ENCODE assay signal across 8 cellular contexts in the genomic region with DNA sequence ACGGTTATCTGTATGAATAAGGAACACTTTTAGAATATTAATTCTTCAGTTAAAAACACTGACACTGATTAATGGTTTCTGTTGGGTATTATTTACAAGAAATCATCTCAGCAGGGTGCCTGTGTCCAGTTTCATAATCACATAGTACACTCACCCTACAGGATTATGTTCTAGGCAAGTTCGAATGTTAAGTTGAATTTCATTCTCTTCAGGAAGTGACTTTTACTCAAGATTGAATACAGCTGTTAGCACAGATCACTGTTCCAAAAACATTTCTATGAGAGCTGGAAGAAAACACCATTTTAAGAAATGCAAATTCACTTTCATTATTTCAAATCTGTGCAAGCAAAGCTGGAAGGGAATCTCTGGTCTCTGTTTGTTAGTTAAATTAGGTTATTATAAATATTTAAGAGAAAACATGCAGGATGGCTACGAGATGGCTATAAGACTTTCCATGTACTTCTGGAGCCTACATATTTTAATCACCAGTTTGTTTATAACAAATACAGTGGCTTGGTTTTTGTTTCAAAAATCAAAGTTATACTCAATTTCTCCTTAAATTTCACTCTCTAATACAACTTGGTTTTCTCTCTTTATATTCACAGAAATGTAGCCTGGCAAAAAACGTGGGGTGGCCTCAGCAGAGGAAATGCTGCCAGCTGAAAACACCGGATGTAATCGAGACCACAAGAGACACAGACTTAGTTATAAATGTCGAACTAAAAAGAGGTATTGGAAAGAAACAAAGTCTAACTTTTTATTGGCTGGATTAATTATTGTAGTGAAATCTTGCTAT.
DNase-seq lines count a peak whose midpoint lies in the region; ATAC-seq, FAIRE-seq and TF ChIP-seq lines count a peak whose summit lies in the region.

No MANE protein-coding gene starts in this region.

- H3K36me3 ChIP-seq in kidney (ENCODE audit: control insufficient read depth in 1 of 2, insufficient read depth in 2 of 2, low read length in 2 of 2) (no peaks in the 10 kb centered on the region), thymus (ENCODE audit: control insufficient read depth, insufficient read depth) (no peaks in the 10 kb centered on the region)

- peak overlapping the region in 1 of 2 donors; percentile 61 for H3K27ac ChIP-seq in kidney (ENCODE audit: low read depth in 2 of 2, low read length in 2 of 2)
- peak overlapping the region; percentile 40 for H3K27ac ChIP-seq in thymus (ENCODE audit: low read depth)
- H3K27ac ChIP-seq in dorsolateral prefrontal cortex = peak overlapping the region in 8 of 59 donors; percentile 3 to 47 (median 10)

- peaks cover 4 to 40% of the 10 kb centered on the region in 2 donors for H3K36me3 Mint-ChIP-seq in activated naive CD4-positive, alpha-beta T cell treated with anti-CD3 and anti-CD28 coated beads, Interleukin-2, amount 50 U/mL, for 72 hours

- peak; percentile 65 for ATAC-seq in activated naive CD4-positive, alpha-beta T cell treated with anti-CD3 and anti-CD28 coated beads, Interleukin-2, amount 50 U/mL, for 72 hours

- TF ChIP-seq CTCF in HFF-Myc (IDR thresholded peaks at IDR 0.05; ENCODE audit: low read depth, low read length, missing control alignments) = no peak
- TF ChIP-seq CTCF in kidney (IDR thresholded peaks at IDR 0.05; ENCODE audit: borderline replicate concordance, extremely low read depth, insufficient read depth) = no peak
- no peak for TF ChIP-seq CTCF in dorsolateral prefrontal cortex (IDR thresholded peaks at IDR 0.05 in 54 of 56, conservative IDR thresholded peaks at IDR 0.05 in 2 of 56; ENCODE audit: low read depth in 1 of 56, partially characterized antibody in 56 of 56)

- H3K4me3 ChIP-seq in HFF-Myc (replicated peaks; ENCODE audit: low read depth, low read length) = 0 out of 2 replicates have a peak overlapping the region, but pooled peaks have one; percentile 5
- peak overlapping the region in 1 of 2 donors; percentile 30 for H3K4me3 ChIP-seq in kidney (ENCODE audit: low read length in 2 of 2)
- H3K4me3 ChIP-seq in thymus (ENCODE audit: low read length) = peak overlapping the region; percentile 31
- peak overlapping the region in 12 of 59 donors; percentile 1 to 37 (median 20) for H3K4me3 ChIP-seq in dorsolateral prefrontal cortex

- peaks cover 4 to 14% of the 10 kb centered on the region in 2 donors for H3K4me1 ChIP-seq in kidney (ENCODE audit: control insufficient read depth in 1 of 2, insufficient read depth in 1 of 2, low read depth in 1 of 2, low read length in 2 of 2)
- H3K4me1 ChIP-seq in thymus (ENCODE audit: control insufficient read depth, insufficient read depth, low read length) = peaks cover 3% of the 10 kb centered on the region

- FAIRE-seq in kidney (lab: Jason Lieb, UNC) (peak; percentile 3), HTR-8/SVneo (lab: Jason Lieb, UNC) (no peak)

- 14% methylated on average over 7 of the region's 7 CpGs for WGBS in thymus

- peak overlapping the region; percentile 88 to 95 for H3K27ac Mint-ChIP-seq in activated naive CD4-positive, alpha-beta T cell treated with anti-CD3 and anti-CD28 coated beads, Interleukin-2, amount 50 U/mL, for 72 hours

- H3K9me3 Mint-ChIP-seq in activated naive CD4-positive, alpha-beta T cell treated with anti-CD3 and anti-CD28 coated beads, Interleukin-2, amount 50 U/mL, for 72 hours = peaks cover 0 to 15% of the 10 kb centered on the region in 2 donors

- peaks cover 0 to 7% of the 10 kb centered on the region in 2 donors for H3K9me3 ChIP-seq in kidney (ENCODE audit: control insufficient read depth in 1 of 2, low read length in 2 of 2)
- no peaks in the 10 kb centered on the region for H3K9me3 ChIP-seq in thymus (ENCODE audit: control insufficient read depth)

- intact Hi-C loops in kidney (cut with DNase I) = no loop called here
- intact Hi-C loops in dorsolateral prefrontal cortex (cut with DNase I) = no loop called here

- no peaks in the 10 kb centered on the region for H3K27me3 ChIP-seq in thymus (ENCODE audit: control insufficient read depth, insufficient read depth)
- no peaks in the 10 kb centered on the region for H3K27me3 ChIP-seq in dorsolateral prefrontal cortex

- DNase-seq in ELR (ENCODE audit: low read depth) = peak; percentile 80
- peak; percentile 67 for DNase-seq in HFF-Myc (ENCODE audit: extremely low read depth, low read depth)
- DNase-seq in NOMO-1 treated with DMSO at 0.1 percent for 48 hours (lab: John Stamatoyannopoulos, UW; ENCODE audit: unreplicated experiment) = peak; percentile 51
- no peak for DNase-seq in activated naive CD4-positive, alpha-beta T cell treated with anti-CD3 and anti-CD28 coated beads, Interleukin-2, amount 50 U/mL, for 72 hours (ENCODE audit: low spot score in 2 of 2)
- no peak for DNase-seq in kidney
- DNase-seq in HTR-8/SVneo (ENCODE audit: insufficient read length, low spot score) = no peak
- no peak for DNase-seq in dorsolateral prefrontal cortex

- H3K9ac ChIP-seq in kidney (ENCODE audit: low read length in 2 of 2) = no peak overlapping the region

Comparison
In these comparisons a context has a peak if more than half of its experiments do, and no peak if none do; other contexts are left out.
1. DNase-seq: peak in ELR (single experiment), HFF-Myc (single experiment) and NOMO-1 treated with DMSO at 0.1 percent for 48 hours (single experiment); none in activated naive CD4-positive, alpha-beta T cell treated with anti-CD3 and anti-CD28 coated beads, Interleukin-2, amount 50 U/mL, for 72 hours (0 of 2), kidney (single experiment), HTR-8/SVneo (single experiment) and dorsolateral prefrontal cortex (0 of 10).